31 cellular contexts compared by ENCODE assay signal in the genomic region with DNA sequence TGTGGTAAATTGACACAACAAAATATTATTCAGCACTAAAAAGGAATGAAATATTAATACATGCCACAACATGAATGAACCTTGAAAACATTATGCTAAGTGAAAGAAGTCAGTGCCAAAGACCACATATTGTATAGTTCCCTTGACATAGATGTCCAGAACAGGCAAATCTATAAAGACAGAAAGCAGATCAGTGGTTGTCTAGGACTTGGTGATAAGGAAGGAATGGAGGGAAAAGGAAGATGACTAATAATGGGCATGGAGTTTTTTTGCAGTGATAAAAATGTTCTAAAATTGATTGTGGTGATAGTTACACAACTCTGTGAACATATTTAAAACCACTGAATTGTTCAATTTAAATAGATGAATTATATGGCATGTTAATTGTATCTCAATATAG. TPM values are rescaled to one million over a fixed set of nuclear protein-coding genes. Genes with fewer than 3 reads are reported as not detected.
"Had no signal": no experiment of that assay in that cellular context is flagged by ENCODE, and none has a peak within 500 bp of the region (broad histone marks: within the 10 kb centered on the region; RNA-seq: fewer than 3 reads in every experiment).

No MANE protein-coding gene starts in this region.

- H3K27ac ChIP-seq: brain microvascular endothelial cell, epithelial cell of prostate, esophagus squamous epithelium, gastroesophageal sphincter, hepatocyte, neutrophil, right lobe of liver, testis, transverse colon had no signal

- H3K9me3 Mint-ChIP-seq: activated B cell treated with CpG ODN at 0.5 μM for 24 hours; activated T-helper 2 cell treated with anti-CD3 and anti-CD28 coated beads, Interferon-gamma antibody, Interleukin-2, Interleukin-4, amounts not matched to agents 10 μg/mL and 5 μg/mL and 100 μg/mL, durations not matched to agents 14 hours and 24 hours and 36 hours; endodermal cell; nephron progenitor cell; T-helper 1 cell treated with Interleukin-12 subunit alpha and Interleukin-12 subunit beta and Interleukin-4 antibody, amounts not matched to agents 30 μg/mL and 1 μg/mL, for 36 hours had no signal

- H3K79me2 ChIP-seq: hepatocyte had no signal

- H3K4me3 Mint-ChIP-seq: activated B cell treated with CpG ODN at 0.5 μM for 24 hours; activated CD8-positive, alpha-beta memory T cell treated with anti-CD3 and anti-CD28 coated beads, Interleukin-2, amount 10 ng/mL, durations not matched to agents 7 days and 5 days; activated CD8-positive, alpha-beta T cell treated with anti-CD3 and anti-CD28 coated beads, Interleukin-2, amount 10 ng/mL, durations not matched to agents 7 days and 5 days; endodermal cell; naive B cell; nephron progenitor cell; T-helper 1 cell treated with Interleukin-12 subunit alpha and Interleukin-12 subunit beta and Interleukin-4 antibody, amounts not matched to agents 30 μg/mL and 1 μg/mL, for 36 hours had no signal

- H3K4me1 Mint-ChIP-seq: activated B cell treated with CpG ODN at 0.5 μM for 24 hours; activated CD8-positive, alpha-beta memory T cell treated with anti-CD3 and anti-CD28 coated beads, Interleukin-2, amount 10 ng/mL, durations not matched to agents 7 days and 5 days; naive B cell had no signal

- H2AFZ ChIP-seq: hepatocyte had no signal

- H3K9me3 ChIP-seq: esophagus squamous epithelium, gastroesophageal sphincter, neutrophil, right lobe of liver, testis, transverse colon had no signal

- H3K27ac Mint-ChIP-seq: activated B cell treated with CpG ODN at 0.5 μM for 24 hours; activated CD8-positive, alpha-beta memory T cell treated with anti-CD3 and anti-CD28 coated beads, Interleukin-2, amount 10 ng/mL, durations not matched to agents 7 days and 5 days; activated CD8-positive, alpha-beta T cell treated with anti-CD3 and anti-CD28 coated beads, Interleukin-2, amount 10 ng/mL, durations not matched to agents 7 days and 5 days; activated naive CD4-positive, alpha-beta T cell treated with anti-CD3 and anti-CD28 coated beads, Interleukin-2, amount 50 U/mL, for 72 hours; activated T-helper 2 cell treated with anti-CD3 and anti-CD28 coated beads, Interferon-gamma antibody, Interleukin-2, Interleukin-4, amounts not matched to agents 10 μg/mL and 5 μg/mL and 100 μg/mL, durations not matched to agents 14 hours and 24 hours and 36 hours; endodermal cell; naive B cell; nephron progenitor cell; T-helper 1 cell treated with Interleukin-12 subunit alpha and Interleukin-12 subunit beta and Interleukin-4 antibody, amounts not matched to agents 30 μg/mL and 1 μg/mL, for 36 hours had no signal

- DNase-seq: activated B cell treated with CpG ODN at 0.5 μM for 24 hours; activated CD8-positive, alpha-beta memory T cell treated with anti-CD3 and anti-CD28 coated beads, Interleukin-2, amount 10 ng/mL, durations not matched to agents 7 days and 5 days; activated CD8-positive, alpha-beta T cell treated with anti-CD3 and anti-CD28 coated beads, Interleukin-2, amount 10 ng/mL, durations not matched to agents 7 days and 5 days; activated naive CD4-positive, alpha-beta T cell; activated T-cell treated with anti-CD3 and anti-CD28 coated beads, Interleukin-2, amount 50 U/mL, for 48 hours; brain microvascular endothelial cell; caudate nucleus; endodermal cell; esophagus squamous epithelium; left cardiac atrium; left ventricle myocardium superior; naive B cell; nephron progenitor cell; right lobe of liver; stimulated activated CD4-positive, alpha-beta T cell treated with anti-CD3 and anti-CD28 coated beads, Interleukin-12 subunit alpha, Interleukin-12 subunit beta, amount 100 ng/mL, for 4 hours; stimulated activated CD4-positive, alpha-beta T cell treated with anti-CD3 and anti-CD28 coated beads, Interleukin-4, amount 100 ng/mL, for 1 hour; stimulated activated naive CD8-positive, alpha-beta T cell treated with anti-CD3 and anti-CD28 coated beads, Interleukin-15, Interleukin-2, amounts not matched to agents 100 U/mL and 50 U/mL, for 24 hours; SW 1271; T-helper 9 cell; testis; transverse colon had no signal

- H3K4me1 ChIP-seq: esophagus squamous epithelium, gastroesophageal sphincter, right lobe of liver, testis, transverse colon had no signal

- H3K27me3 ChIP-seq: brain microvascular endothelial cell, esophagus squamous epithelium, gastroesophageal sphincter, hepatocyte, neutrophil, right lobe of liver, testis, transverse colon had no signal

- H3K4me3 ChIP-seq: esophagus squamous epithelium, gastroesophageal sphincter, hepatocyte, right lobe of liver, testis, transverse colon had no signal

- H3K36me3 ChIP-seq: neutrophil, right lobe of liver, transverse colon had no signal

- H3K4me2 ChIP-seq: hepatocyte had no signal

- H3K36me3 Mint-ChIP-seq: activated CD8-positive, alpha-beta memory T cell treated with anti-CD3 and anti-CD28 coated beads, Interleukin-2, amount 10 ng/mL, durations not matched to agents 7 days and 5 days; activated naive CD4-positive, alpha-beta T cell treated with anti-CD3 and anti-CD28 coated beads, Interleukin-2, amount 50 U/mL, for 72 hours; naive B cell had no signal

- FAIRE-seq: astrocyte, keratinocyte, TTC549 had no signal

- H3K27me3 Mint-ChIP-seq: activated CD8-positive, alpha-beta memory T cell treated with anti-CD3 and anti-CD28 coated beads, Interleukin-2, amount 10 ng/mL, durations not matched to agents 7 days and 5 days had no signal

RNA-seq across cellular contexts. Expression of a gene that starts 32.5 kb away (rescaled TPM):
- total RNA-seq: activated B cell treated with CpG ODN at 0.5 μM for 24 hours; activated CD8-positive, alpha-beta memory T cell treated with anti-CD3 and anti-CD28 coated beads, Interleukin-2, amount 10 ng/mL, durations not matched to agents 7 days and 5 days; activated CD8-positive, alpha-beta T cell treated with anti-CD3 and anti-CD28 coated beads, Interleukin-2, amount 10 ng/mL, durations not matched to agents 7 days and 5 days; activated naive CD4-positive, alpha-beta T cell treated with anti-CD3 and anti-CD28 coated beads, Interleukin-2, amount 50 U/mL, for 72 hours; activated T-helper 2 cell treated with anti-CD3 and anti-CD28 coated beads, Interferon-gamma antibody, Interleukin-2, Interleukin-4, amounts not matched to agents 10 μg/mL and 5 μg/mL and 100 μg/mL, durations not matched to agents 14 hours and 24 hours and 36 hours had no signal
